Comparison of ENCODE assay signal across 8 cellular contexts in genomic region chr12:42421844-42422779, GRCh38.
DNase-seq lines count a peak whose midpoint lies in the region; ATAC-seq, FAIRE-seq and TF ChIP-seq lines count a peak whose summit lies in the region.

No MANE protein-coding gene starts in this region.

- TSS peak; percentile 69 for BruUV-seq in endothelial cell of umbilical vein (replicated peaks; lab: Mats Ljungman, UMichigan)

- H3K4me2 ChIP-seq in endothelial cell of umbilical vein (ENCODE audit: insufficient read depth, low read length), result peak overlapping the region; percentile 88

- H2AFZ ChIP-seq in endothelial cell of umbilical vein (ENCODE audit: low read depth, low read length), result no peak overlapping the region

- H3K4me1 ChIP-seq in endothelial cell of umbilical vein (ENCODE audit: control insufficient read depth, extremely low read depth, insufficient read depth, low read length), result peaks cover 53% of the 10 kb centered on the region

- no peaks in the 10 kb centered on the region for H4K20me1 ChIP-seq in endothelial cell of umbilical vein (replicated peaks; ENCODE audit: control insufficient read depth, extremely low read depth, insufficient read depth, low read length)

- no peak overlapping the region for H3K4me3 ChIP-seq in endothelial cell of umbilical vein (replicated peaks in 1 of 3; ENCODE audit: insufficient read depth in 1 of 3, low read depth in 1 of 3, low read length in 3 of 3)

- no peak for TF ChIP-seq POLR2A in endothelial cell of umbilical vein (IDR thresholded peaks at IDR 0.05; ENCODE audit: low read depth, low read length)

- POLR2A ChIA-PET in endothelial cell of umbilical vein (lab: Charles Lee), result interaction anchor here (0.7 kb wide), 1 partner anchor 41 kb away, joined by 3 read pairs; no protein-coding TSS in a partner anchor

- H3K27me3 ChIP-seq in endothelial cell of umbilical vein (ENCODE audit: control insufficient read depth in 2 of 2, insufficient read depth in 2 of 2, low read length in 2 of 2), result no peaks in the 10 kb centered on the region

- CTCF ChIA-PET in endothelial cell of umbilical vein (lab: Charles Lee), result interaction anchor here (0.7 to 1.1 kb wide), 3 partner anchors 20 to 60 kb away, joined by 3 read pairs; no protein-coding TSS in a partner anchor

- peaks cover 2% of the 10 kb centered on the region for H3K79me2 ChIP-seq in endothelial cell of umbilical vein (ENCODE audit: control insufficient read depth, insufficient read depth, low read length)

- dilution Hi-C loops in endothelial cell of umbilical vein (cut with MboI; ENCODE audit: extremely low pct_ligation_motif_present, low sequenced_read_pairs), result no loop called here

- H3K36me3 ChIP-seq in endothelial cell of umbilical vein (ENCODE audit: control insufficient read depth in 2 of 2, extremely low read depth in 1 of 2, insufficient read depth in 2 of 2, low read length in 2 of 2), result no peaks in the 10 kb centered on the region

- H3K9me3 ChIP-seq in endothelial cell of umbilical vein (replicated peaks; ENCODE audit: control insufficient read depth, insufficient read depth, low read length), result no peaks in the 10 kb centered on the region

- peak overlapping the region; percentile 81 for H3K9ac ChIP-seq in endothelial cell of umbilical vein (replicated peaks; ENCODE audit: extremely low read depth, insufficient read depth, low read length)

- in situ Hi-C loops in G401 (cut with HindIII; ENCODE audit: low sequenced_read_pairs), result no loop called here

- peak; percentile 90 for FAIRE-seq in endothelial cell of umbilical vein (lab: Jason Lieb, UNC)

- peak overlapping the region; percentile 93 for H3K27ac ChIP-seq in endothelial cell of umbilical vein (ENCODE audit: insufficient read depth, low read depth, low read length)
- no peak overlapping the region for H3K27ac ChIP-seq in caudate nucleus (ENCODE audit: low read depth, low read length)

- H3K9me1 ChIP-seq in endothelial cell of umbilical vein (replicated peaks; ENCODE audit: control insufficient read depth, extremely low read depth, insufficient read depth, low read length), result no peaks in the 10 kb centered on the region

- DNase-seq in AG08395 (ENCODE audit: low spot score), result peak; percentile 8
- peak; percentile 96 for DNase-seq in endothelial cell of umbilical vein (ENCODE audit: low read depth, low spot score)
- DNase-seq in posterior cingulate gyrus, result no peak
- no peak for DNase-seq in NCI-H2081 treated with DMSO at 0.1 percent for 48 hours (lab: John Stamatoyannopoulos, UW)
- no peak for DNase-seq in G401 (ENCODE audit: low spot score)
- no peak for DNase-seq in caudate nucleus (lab: John Stamatoyannopoulos, UW)

- ATAC-seq in GM19395 (IDR thresholded peaks at IDR 0.05; ENCODE audit: unreplicated experiment), result peak; percentile 92
- ATAC-seq in HG03354 (IDR thresholded peaks at IDR 0.05; ENCODE audit: poor library complexity, severe bottlenecking, unreplicated experiment), result peak; percentile 96

- no peak for TF ChIP-seq CTCF in endothelial cell of umbilical vein (IDR thresholded peaks at IDR 0.05; ENCODE audit: extremely low read depth in 1 of 2, insufficient read depth in 1 of 2, low read depth in 1 of 2, low read length in 2 of 2)

- intact Hi-C loops in endothelial cell of umbilical vein (cut with micrococcal nuclease), result loop anchor here (1.0 kb wide), 1 partner anchor 25 kb away; no protein-coding TSS in a partner anchor
- intact Hi-C loops in posterior cingulate gyrus (cut with DNase I), result no loop called here

TF ChIP-seq in endothelial cell of umbilical vein, 7 proteins besides CTCF, POLR2A, EP300 and RAD21:
- TF ChIP-seq FOS (IDR thresholded peaks at IDR 0.05; ENCODE audit: borderline replicate concordance, insufficient read depth, low read length) (no peak), GATA2 (IDR thresholded peaks at IDR 0.05; ENCODE audit: insufficient read depth, insufficient read length, low read depth, low read length) (peak; percentile 47), JUN (IDR thresholded peaks at IDR 0.05; ENCODE audit: borderline replicate concordance, insufficient read depth, insufficient read length, low read depth) (peak; percentile 60)
- TF ChIP-seq, protein P1, sequence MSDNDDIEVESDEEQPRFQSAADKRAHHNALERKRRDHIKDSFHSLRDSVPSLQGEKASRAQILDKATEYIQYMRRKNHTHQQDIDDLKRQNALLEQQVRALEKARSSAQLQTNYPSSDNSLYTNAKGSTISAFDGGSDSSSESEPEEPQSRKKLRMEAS (IDR thresholded peaks at IDR 0.05; ENCODE audit: insufficient read depth, insufficient read length), result peak; percentile 26

Comparison
In these comparisons a context has a peak if more than half of its experiments do, and no peak if none do; other contexts are left out.
1. DNase-seq: peak in AG08395 (single experiment) and endothelial cell of umbilical vein (single experiment); none in posterior cingulate gyrus (0 of 10), NCI-H2081 treated with DMSO at 0.1 percent for 48 hours (single experiment), G401 (single experiment) and caudate nucleus (0 of 61).